In the genomic region with DNA sequence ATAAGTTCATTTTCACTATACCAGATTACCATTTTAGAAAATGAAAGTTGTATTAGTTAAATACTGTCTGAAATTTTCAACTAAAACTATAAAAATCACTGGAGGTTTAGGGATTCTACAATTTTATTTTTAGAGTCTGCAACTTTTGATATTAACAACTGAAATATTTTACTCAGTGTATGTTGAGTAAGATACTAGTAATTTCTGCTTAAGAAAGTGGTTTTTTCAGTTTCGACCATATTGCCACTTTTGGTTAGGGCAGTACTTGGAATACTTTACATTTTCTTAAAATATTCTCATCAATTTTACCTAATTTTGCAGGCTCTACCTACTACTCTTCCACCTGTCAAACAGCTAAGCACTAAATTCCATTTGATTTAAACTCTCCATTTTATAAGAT, we compare ENCODE assay signal across 11 cellular contexts. TPM values are rescaled to one million over a fixed set of nuclear protein-coding genes. Genes with fewer than 3 reads are reported as not detected.
DNase-seq lines count a peak whose midpoint lies in the region; ATAC-seq, FAIRE-seq and TF ChIP-seq lines count a peak whose summit lies in the region.
"Had no signal": no experiment of that assay in that cellular context is flagged by ENCODE, and none has a peak within 500 bp of the region (broad histone marks: within the 10 kb centered on the region; RNA-seq: fewer than 3 reads in every experiment).

No MANE protein-coding gene starts in this region.

- no peak overlapping the region for H3K4me3 Mint-ChIP-seq in CD4-positive, alpha-beta memory T cell
- H3K4me3 Mint-ChIP-seq: nephron had no signal

- H3K9ac ChIP-seq in fibroblast of lung (ENCODE audit: insufficient read depth, low read length) = no peak overlapping the region

- intact Hi-C loops in CD4-positive, alpha-beta memory T cell (cut with micrococcal nuclease) = no loop called here

- no peak for FAIRE-seq in small intestine (lab: Jason Lieb, UNC)

- H3F3A ChIP-seq in DOHH2 (ENCODE audit: control insufficient read depth, insufficient read depth) = peaks cover 41% of the 10 kb centered on the region

- H3K79me2 ChIP-seq in DOHH2 (ENCODE audit: control insufficient read depth, low read length) = peaks cover 100% of the 10 kb centered on the region
- H3K79me2 ChIP-seq in fibroblast of lung (ENCODE audit: control insufficient read depth, insufficient read depth, low read length) = peaks cover 100% of the 10 kb centered on the region

- DNase-seq in fibroblast of lung (ENCODE audit: low read depth in 2 of 2) (peak in 1 of 2 donors; percentile 23), SHP77 (lab: John Stamatoyannopoulos, UW) (no peak), small intestine (no peak)
- no peak for DNase-seq in CD4-positive, alpha-beta memory T cell
- DNase-seq: activated gamma-delta T cell treated with Interleukin-2 at 50 U/mL for 16 hours, NCI-H1092 had no signal

- H3K36me3 ChIP-seq in DOHH2 (ENCODE audit: control insufficient read depth, low read length) (peaks cover 94% of the 10 kb centered on the region), fibroblast of lung (ENCODE audit: control insufficient read depth, insufficient read depth, low read length) (no peaks in the 10 kb centered on the region), small intestine (ENCODE audit: control insufficient read depth in 2 of 2, insufficient read depth in 2 of 2, low read length in 2 of 2) (no peaks in the 10 kb centered on the region)
- no peaks in the 10 kb centered on the region for H3K36me3 ChIP-seq in CD4-positive, alpha-beta memory T cell (ENCODE audit: insufficient read depth, low read length)

- no peak overlapping the region for H2AFZ ChIP-seq in fibroblast of lung (ENCODE audit: low read length)

- no peaks in the 10 kb centered on the region for H3K27me3 ChIP-seq in DOHH2 (ENCODE audit: control insufficient read depth, low read length)
- no peaks in the 10 kb centered on the region for H3K27me3 ChIP-seq in fibroblast of lung (ENCODE audit: control insufficient read depth, insufficient read depth, low read length)
- H3K27me3 ChIP-seq in CD4-positive, alpha-beta memory T cell (ENCODE audit: insufficient read depth, low read length) = no peaks in the 10 kb centered on the region
- no peaks in the 10 kb centered on the region for H3K27me3 ChIP-seq in small intestine (ENCODE audit: control insufficient read depth in 2 of 2, insufficient read depth in 2 of 2, low read length in 2 of 2)

- peak overlapping the region; percentile 65 for H3K27ac ChIP-seq in DOHH2 (ENCODE audit: low read depth, low read length)
- peak overlapping the region; percentile 20 for H3K27ac ChIP-seq in fibroblast of lung (ENCODE audit: insufficient read depth, low read length)
- H3K27ac ChIP-seq in CD4-positive, alpha-beta memory T cell (ENCODE audit: low read depth, low read length) = no peak overlapping the region
- no peak overlapping the region for H3K27ac ChIP-seq in small intestine (ENCODE audit: low read depth in 1 of 2, low read length in 1 of 2)

- TF ChIP-seq CTCF in DOHH2 (IDR thresholded peaks at IDR 0.05; ENCODE audit: low read depth, low read length, poor library complexity, severe bottlenecking) = no peak
- TF ChIP-seq CTCF in fibroblast of lung (conservative IDR thresholded peaks at IDR 0.05 in 1 of 2, IDR thresholded peaks at IDR 0.05 in 1 of 2; ENCODE audit: low read depth in 1 of 2, low read length in 2 of 2) = no peak

- POLR2A ChIA-PET in CD4-positive, alpha-beta memory T cell (lab: Charles Lee; ENCODE audit: partially characterized antibody) = interaction anchor here (0.6 to 20.7 kb wide), 2 partner anchors 18 to 51 kb away, joined by 3 to 648 read pairs; no protein-coding TSS in a partner anchor

- H3K9me3 ChIP-seq in DOHH2 (ENCODE audit: control insufficient read depth, insufficient read depth, low read length) = no peaks in the 10 kb centered on the region
- no peaks in the 10 kb centered on the region for H3K9me3 ChIP-seq in fibroblast of lung (ENCODE audit: control insufficient read depth, insufficient read depth, low read depth, low read length)
- H3K9me3 ChIP-seq in CD4-positive, alpha-beta memory T cell (ENCODE audit: control insufficient read depth in 1 of 2, low read length in 2 of 2) = no peaks in the 10 kb centered on the region
- H3K9me3 ChIP-seq in small intestine (ENCODE audit: control insufficient read depth, low read depth) = no peaks in the 10 kb centered on the region

- ATAC-seq in GM19455 (IDR thresholded peaks at IDR 0.05; ENCODE audit: unreplicated experiment) (peak; percentile 70), HG03432 (IDR thresholded peaks at IDR 0.05; ENCODE audit: unreplicated experiment) (peak; percentile 68), GM21737 (IDR thresholded peaks at IDR 0.05; ENCODE audit: unreplicated experiment) (no peak)

- H3K4me3 ChIP-seq in DOHH2 (ENCODE audit: low read length) (peak overlapping the region; percentile 11), fibroblast of lung (replicated peaks in 1 of 4; ENCODE audit: control extremely low read depth in 1 of 4, insufficient read depth in 1 of 4, low read depth in 3 of 4, low read length in 4 of 4) (peak overlapping the region in 1 of 4 experiments; percentile 22), small intestine (ENCODE audit: low read depth in 1 of 2, low read length in 2 of 2) (no peak overlapping the region)
- no peak overlapping the region for H3K4me3 ChIP-seq in CD4-positive, alpha-beta memory T cell (ENCODE audit: low read length in 2 of 2)

- no peaks in the 10 kb centered on the region for H3K27me3 Mint-ChIP-seq in CD4-positive, alpha-beta memory T cell

- H3K9me3 Mint-ChIP-seq in CD4-positive, alpha-beta memory T cell = peaks cover 0 to 2% (median 0%) of the 10 kb centered on the region in 8 donors
- H3K9me3 Mint-ChIP-seq: nephron had no signal

- H4K20me1 ChIP-seq in DOHH2 (ENCODE audit: control insufficient read depth, insufficient read depth, low read depth, low read length) (peaks cover 35% of the 10 kb centered on the region), fibroblast of lung (ENCODE audit: control insufficient read depth, extremely low read depth, insufficient read depth, low read length) (no peaks in the 10 kb centered on the region)

- H3K4me1 Mint-ChIP-seq in CD4-positive, alpha-beta memory T cell = peaks cover 23 to 37% (median 24%) of the 10 kb centered on the region in 4 donors

- peaks cover 7 to 14% of the 10 kb centered on the region in 2 donors for H3K36me3 Mint-ChIP-seq in CD4-positive, alpha-beta memory T cell

- CTCF ChIA-PET in CD4-positive, alpha-beta memory T cell (lab: Charles Lee; ENCODE audit: partially characterized antibody) = interaction anchor here (0.8 to 17.1 kb wide), 3 partner anchors 11 to 77 kb away, joined by 3 to 252 read pairs (median 114); partner anchors contain the start of gene TRIM13

- WGBS in small intestine, 3 donors = 67 to 83% (median 70%) methylated on average over 1 of the region's 1 CpG

- H3K4me1 ChIP-seq in DOHH2 (ENCODE audit: control insufficient read depth, low read length) = peaks cover 67% of the 10 kb centered on the region
- H3K4me1 ChIP-seq in fibroblast of lung (ENCODE audit: control insufficient read depth, extremely low read depth, insufficient read depth, low read length) = peaks cover 13% of the 10 kb centered on the region
- peaks cover 81% of the 10 kb centered on the region for H3K4me1 ChIP-seq in CD4-positive, alpha-beta memory T cell (ENCODE audit: insufficient read depth, low read length)
- H3K4me1 ChIP-seq in small intestine (ENCODE audit: control insufficient read depth in 2 of 2, insufficient read depth in 1 of 2, low read depth in 1 of 2, low read length in 1 of 2) = no peaks in the 10 kb centered on the region

- H3K9me2 ChIP-seq in DOHH2 (replicated peaks; ENCODE audit: control insufficient read depth, low read length) = no peaks in the 10 kb centered on the region

- H3K4me2 ChIP-seq in DOHH2 (ENCODE audit: low read length) (peak overlapping the region; percentile 89), fibroblast of lung (ENCODE audit: extremely low read depth, insufficient read depth, low read length) (peak overlapping the region; percentile 59)

- H3K27ac Mint-ChIP-seq in CD4-positive, alpha-beta memory T cell = no peak overlapping the region

RNA-seq across cellular contexts. Expression of gene KCNRG, which starts 59.6 kb away (rescaled TPM):
- total RNA-seq in fibroblast of lung = 7.4 and 7.7 TPM in 2 replicates
- polyA plus RNA-seq in fibroblast of lung = 1.3 and 2.0 TPM in 2 replicates
- polyA plus RNA-seq in fibroblast of lung (2012) = 0.13 and 0.66 TPM in 2 replicates
- not detected in 2 replicates for polyA minus RNA-seq in fibroblast of lung (ENCODE audit: low replicate concordance)
- total RNA-seq in CD4-positive, alpha-beta memory T cell = under 1 TPM; 0.64 to 0.83 TPM
- under 1 TPM in 1 of 2 donors, not detected in 1; 0.70 TPM for polyA plus RNA-seq in CD4-positive, alpha-beta memory T cell
- polyA plus RNA-seq in small intestine = under 1 TPM in 1 of 3 donors, not detected in 2; 0.36 TPM

Comparison
In these comparisons a context has a peak if more than half of its experiments do, and no peak if none do; other contexts are left out.
1. H3K27ac ChIP-seq: peak in DOHH2 (single experiment) and fibroblast of lung (single experiment); none in CD4-positive, alpha-beta memory T cell (single experiment) and small intestine (0 of 2).